9 cellular contexts compared by ENCODE assay signal in the genomic region with DNA sequence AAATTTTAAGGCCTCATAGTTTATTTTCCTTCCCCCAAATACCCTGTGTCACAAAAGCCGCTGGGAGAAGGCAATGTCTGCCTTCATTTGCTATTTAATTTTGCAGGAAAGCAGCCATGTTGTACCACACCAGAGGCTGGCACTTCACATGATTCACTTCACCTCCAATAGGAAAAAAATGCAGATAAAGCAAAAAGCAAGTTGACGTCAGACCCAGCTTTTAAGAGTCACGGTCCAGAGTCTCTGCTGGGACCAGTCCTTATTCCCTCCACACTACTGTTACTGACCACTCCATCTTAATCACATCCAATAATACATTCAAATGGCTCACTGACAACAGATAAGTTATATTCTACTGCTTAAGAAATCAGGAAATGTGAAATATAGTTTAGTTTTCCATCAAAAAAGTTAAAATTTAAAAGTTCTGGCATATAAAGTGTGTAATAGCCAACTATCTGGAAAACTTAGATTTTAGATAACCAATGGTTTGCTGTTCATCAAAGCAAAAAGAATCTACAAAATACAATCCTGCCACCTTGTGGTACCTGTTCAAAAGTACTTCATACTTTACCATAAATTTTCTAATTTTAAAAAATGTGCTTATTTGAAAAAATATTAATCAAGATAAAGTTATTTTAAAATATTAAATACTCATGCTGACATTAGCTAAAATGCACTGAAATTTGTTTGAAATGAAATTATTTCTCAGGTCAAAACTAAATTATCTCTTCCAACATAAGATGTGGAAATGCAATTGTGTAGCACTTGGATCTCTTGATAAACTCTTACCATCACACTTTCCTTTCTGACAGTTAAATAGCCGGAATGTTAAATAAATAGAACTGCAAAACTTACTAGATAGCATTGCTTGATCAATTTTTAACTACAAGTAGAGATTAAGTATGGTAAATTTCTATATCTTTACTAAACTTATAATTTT.
DNase-seq lines count a peak whose midpoint lies in the region; ATAC-seq and TF ChIP-seq lines count a peak whose summit lies in the region.
"Had no signal": no experiment of that assay in that cellular context is flagged by ENCODE, and none has a peak within 500 bp of the region (broad histone marks: within the 10 kb centered on the region; RNA-seq: fewer than 3 reads in every experiment).

No MANE protein-coding gene starts in this region.

- H3K27me3 ChIP-seq in tibial artery: no peaks in the 10 kb centered on the region

- intact Hi-C loops in natural killer cell (cut with micrococcal nuclease): loop anchor here (1.0 kb wide), 2 partner anchors 421 to 566 kb away; no protein-coding TSS in a partner anchor
- intact Hi-C loops in tibial artery (cut with DNase I; ENCODE audit: low total_unique reads): loop anchor here (5.0 to 10.0 kb wide), 2 partner anchors 34 to 566 kb away; no protein-coding TSS in a partner anchor

- peak; percentile 54 for TF ChIP-seq CTCF in natural killer cell (IDR thresholded peaks at IDR 0.05)
- TF ChIP-seq CTCF in fibroblast of pulmonary artery (IDR thresholded peaks at IDR 0.05; ENCODE audit: low read length, missing control alignments): peak; percentile 46
- peak; percentile 51 to 53 for TF ChIP-seq CTCF in tibial artery (IDR thresholded peaks at IDR 0.05)

- ATAC-seq in natural killer cell (no peak), GM18519 (IDR thresholded peaks at IDR 0.05; ENCODE audit: low FRiP score, unreplicated experiment) (no peak), HG02884 (IDR thresholded peaks at IDR 0.05; ENCODE audit: unreplicated experiment) (no peak)
- ATAC-seq in natural killer cell treated with Interleukin-12 subunit alpha and Interleukin-12 subunit beta and Interleukin-15 and Interleukin-18, amount 100 ng/mL, for 72 hours: no peak

- peaks cover 0 to 4% of the 10 kb centered on the region in 2 donors for H3K4me1 Mint-ChIP-seq in natural killer cell
- no peaks in the 10 kb centered on the region for H3K4me1 Mint-ChIP-seq in natural killer cell treated with Interleukin-12 subunit alpha and Interleukin-12 subunit beta and Interleukin-15 and Interleukin-18, amount 100 ng/mL, for 72 hours (ENCODE audit: low read depth in 2 of 2)
- H3K4me1 Mint-ChIP-seq: activated naive CD4-positive, alpha-beta T cell treated with anti-CD3 and anti-CD28 coated beads, Interleukin-2, amount 50 U/mL, for 24 hours had no signal

- H3K27ac ChIP-seq in tibial artery: peak overlapping the region in 1 of 2 donors; percentile 5

- no peaks in the 10 kb centered on the region for H3K9me3 Mint-ChIP-seq in natural killer cell
- H3K9me3 Mint-ChIP-seq in natural killer cell treated with Interleukin-12 subunit alpha and Interleukin-12 subunit beta and Interleukin-15 and Interleukin-18, amount 100 ng/mL, for 72 hours: no peaks in the 10 kb centered on the region
- H3K9me3 Mint-ChIP-seq: activated naive CD4-positive, alpha-beta T cell treated with anti-CD3 and anti-CD28 coated beads, Interleukin-2, amount 50 U/mL, for 24 hours had no signal

- H3K4me1 ChIP-seq in tibial artery: peaks cover 0 to 59% (median 11%) of the 10 kb centered on the region in 4 donors

- H3K36me3 ChIP-seq in tibial artery: no peaks in the 10 kb centered on the region

- H3K27ac Mint-ChIP-seq in natural killer cell: no peak overlapping the region
- H3K27ac Mint-ChIP-seq in natural killer cell treated with Interleukin-12 subunit alpha and Interleukin-12 subunit beta and Interleukin-15 and Interleukin-18, amount 100 ng/mL, for 72 hours: no peak overlapping the region
- H3K27ac Mint-ChIP-seq: activated naive CD4-positive, alpha-beta T cell treated with anti-CD3 and anti-CD28 coated beads, Interleukin-2, amount 50 U/mL, for 24 hours had no signal

- H3K4me3 ChIP-seq in fibroblast of pulmonary artery (replicated peaks; ENCODE audit: low read depth, low read length) (no peak overlapping the region), tibial artery (no peak overlapping the region)

- DNase-seq in natural killer cell (no peak), RPMI8226 (peak; percentile 17), fibroblast of pulmonary artery (ENCODE audit: low read depth) (peak; percentile 64), tibial artery (no peak)
- DNase-seq in natural killer cell treated with Interleukin-12 subunit alpha and Interleukin-12 subunit beta and Interleukin-15 and Interleukin-18, amount 100 ng/mL, for 72 hours (ENCODE audit: low spot score): no peak
- DNase-seq in stimulated activated CD4-positive, alpha-beta T cell treated with anti-CD3 and anti-CD28 coated beads, Interleukin-4, amount 100 ng/mL, for 1 hour: no peak

- no peak overlapping the region for H3K4me3 Mint-ChIP-seq in natural killer cell
- H3K4me3 Mint-ChIP-seq in natural killer cell treated with Interleukin-12 subunit alpha and Interleukin-12 subunit beta and Interleukin-15 and Interleukin-18, amount 100 ng/mL, for 72 hours: no peak overlapping the region
- H3K4me3 Mint-ChIP-seq: activated naive CD4-positive, alpha-beta T cell treated with anti-CD3 and anti-CD28 coated beads, Interleukin-2, amount 50 U/mL, for 24 hours had no signal

- H3K36me3 Mint-ChIP-seq in natural killer cell: no peaks in the 10 kb centered on the region
- H3K36me3 Mint-ChIP-seq in natural killer cell treated with Interleukin-12 subunit alpha and Interleukin-12 subunit beta and Interleukin-15 and Interleukin-18, amount 100 ng/mL, for 72 hours: no peaks in the 10 kb centered on the region
- H3K36me3 Mint-ChIP-seq: activated naive CD4-positive, alpha-beta T cell treated with anti-CD3 and anti-CD28 coated beads, Interleukin-2, amount 50 U/mL, for 24 hours had no signal

- H3K9me3 ChIP-seq in tibial artery: no peaks in the 10 kb centered on the region

- H3K27me3 Mint-ChIP-seq in natural killer cell (ENCODE audit: low read depth in 2 of 2): no peaks in the 10 kb centered on the region
- H3K27me3 Mint-ChIP-seq in natural killer cell treated with Interleukin-12 subunit alpha and Interleukin-12 subunit beta and Interleukin-15 and Interleukin-18, amount 100 ng/mL, for 72 hours: no peaks in the 10 kb centered on the region
- H3K27me3 Mint-ChIP-seq: activated naive CD4-positive, alpha-beta T cell treated with anti-CD3 and anti-CD28 coated beads, Interleukin-2, amount 50 U/mL, for 24 hours had no signal

Comparison
In these comparisons a context has a peak if more than half of its experiments do, and no peak if none do; other contexts are left out.
1. DNase-seq: peak in RPMI8226 (single experiment) and fibroblast of pulmonary artery (single experiment); none in natural killer cell (single experiment), natural killer cell treated with Interleukin-12 subunit alpha and Interleukin-12 subunit beta and Interleukin-15 and Interleukin-18, amount 100 ng/mL, for 72 hours (single experiment), tibial artery (0 of 2) and stimulated activated CD4-positive, alpha-beta T cell treated with anti-CD3 and anti-CD28 coated beads, Interleukin-4, amount 100 ng/mL, for 1 hour (single experiment).
2. Peak in every context shown above with its lines, with median percentiles within 50 percentile points of each other: CTCF ChIP-seq.